In the genomic region with DNA sequence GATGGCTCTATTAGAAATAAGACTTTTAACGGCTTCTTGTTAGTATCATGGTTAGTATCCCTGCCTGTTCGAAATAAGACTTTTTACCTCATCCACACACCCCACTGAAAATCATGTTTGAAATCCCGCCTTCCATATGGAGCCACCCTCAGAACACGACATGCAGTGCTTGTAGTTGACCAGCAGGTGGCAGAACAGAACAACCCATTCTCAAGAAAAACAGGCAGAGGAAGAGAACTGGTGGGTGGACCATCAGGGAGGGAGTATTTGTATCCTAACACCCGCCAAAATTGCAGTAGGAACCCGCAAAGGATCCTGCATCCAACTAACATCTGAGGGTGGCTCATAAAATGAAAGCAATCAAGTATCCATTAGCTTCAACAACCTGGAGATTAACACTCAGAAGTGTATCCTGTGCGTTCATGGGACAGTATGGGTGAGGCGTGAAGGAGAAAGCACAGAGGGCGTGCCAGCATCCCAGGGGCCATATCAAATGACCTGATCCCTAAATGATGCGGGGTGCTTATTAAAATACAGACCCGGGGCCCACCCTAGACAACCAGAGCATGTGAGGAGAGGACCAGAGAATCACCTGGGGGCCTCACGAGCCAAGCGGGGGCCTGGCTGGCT, we compare ENCODE assay signal across 8 cellular contexts.
DNase-seq lines count a peak whose midpoint lies in the region; ATAC-seq and TF ChIP-seq lines count a peak whose summit lies in the region.

No MANE protein-coding gene starts in this region.

- H3K4me1 Mint-ChIP-seq in activated CD8-positive, alpha-beta memory T cell treated with anti-CD3 and anti-CD28 coated beads, Interleukin-2, amount 10 ng/mL, durations not matched to agents 7 days and 5 days: peaks cover 33% of the 10 kb centered on the region

- peak; percentile 30 for ATAC-seq in HG03469 (IDR thresholded peaks at IDR 0.05; ENCODE audit: unreplicated experiment)
- ATAC-seq in activated CD8-positive, alpha-beta memory T cell treated with anti-CD3 and anti-CD28 coated beads, Interleukin-2, amount 10 ng/mL, durations not matched to agents 7 days and 5 days: peak; percentile 25
- ATAC-seq in mucosa of descending colon: peak; percentile 64
- ATAC-seq in stimulated activated naive CD8-positive, alpha-beta T cell treated with anti-CD3 and anti-CD28 coated beads, Interleukin-15, Interleukin-2, amounts not matched to agents 100 U/mL and 50 U/mL, for 24 hours: no peak
- ATAC-seq in GM19452 (IDR thresholded peaks at IDR 0.05; ENCODE audit: unreplicated experiment): no peak

- H3K9me3 ChIP-seq in mucosa of descending colon: no peaks in the 10 kb centered on the region

- no peak overlapping the region for H3K4me3 Mint-ChIP-seq in activated CD8-positive, alpha-beta memory T cell treated with anti-CD3 and anti-CD28 coated beads, Interleukin-2, amount 10 ng/mL, durations not matched to agents 7 days and 5 days

- H3K27me3 Mint-ChIP-seq in activated CD8-positive, alpha-beta memory T cell treated with anti-CD3 and anti-CD28 coated beads, Interleukin-2, amount 10 ng/mL, durations not matched to agents 7 days and 5 days: peaks cover 5% of the 10 kb centered on the region

- CTCF ChIA-PET in activated CD8-positive, alpha-beta memory T cell treated with anti-CD3 and anti-CD28 coated beads, Interleukin-2, amount 10 ng/mL, durations not matched to agents 7 days and 5 days (lab: Charles Lee): interaction anchor here (0.7 to 4.1 kb wide), 17 partner anchors 13 to 473 kb away, joined by 3 to 41 read pairs (median 4); a partner anchor contains a TSS

- H3K4me1 ChIP-seq in mucosa of descending colon (ENCODE audit: low read depth): peaks cover 13% of the 10 kb centered on the region

- TF ChIP-seq CTCF in epithelial cell of esophagus (IDR thresholded peaks at IDR 0.05; ENCODE audit: insufficient read depth, low read depth, low read length, missing control alignments) (peak; percentile 97), mucosa of descending colon (IDR thresholded peaks at IDR 0.05) (peak; percentile 80)

- intact Hi-C loops in mucosa of descending colon (cut with DNase I, micrococcal nuclease): loop anchor here in 1 of 2 donors (10.0 kb wide), 2 partner anchors 164 to 176 kb away; no protein-coding TSS in a partner anchor

- H3K36me3 Mint-ChIP-seq in activated CD8-positive, alpha-beta memory T cell treated with anti-CD3 and anti-CD28 coated beads, Interleukin-2, amount 10 ng/mL, durations not matched to agents 7 days and 5 days: no peaks in the 10 kb centered on the region

- no peaks in the 10 kb centered on the region for H3K9me3 Mint-ChIP-seq in activated CD8-positive, alpha-beta memory T cell treated with anti-CD3 and anti-CD28 coated beads, Interleukin-2, amount 10 ng/mL, durations not matched to agents 7 days and 5 days (ENCODE audit: low read depth)

- DNase-seq in ELF-1 (ENCODE audit: low read depth, low spot score): peak; percentile 83
- peak; percentile 61 to 73 for DNase-seq in NOMO-1 (lab: John Stamatoyannopoulos, UW; ENCODE audit: unreplicated experiment in 2 of 2)
- DNase-seq in activated CD8-positive, alpha-beta memory T cell treated with anti-CD3 and anti-CD28 coated beads, Interleukin-2, amount 10 ng/mL, durations not matched to agents 7 days and 5 days: peak; percentile 60
- peak; percentile 78 for DNase-seq in epithelial cell of esophagus (ENCODE audit: low read depth)
- DNase-seq in mucosa of descending colon: peak in 1 of 3 donors; percentile 59
- DNase-seq in stimulated activated naive CD8-positive, alpha-beta T cell treated with anti-CD3 and anti-CD28 coated beads, Interleukin-15, Interleukin-2, amounts not matched to agents 100 U/mL and 50 U/mL, for 24 hours: peak; percentile 51

- peaks cover 6% of the 10 kb centered on the region for H3K36me3 ChIP-seq in mucosa of descending colon (ENCODE audit: low read depth)

- no peak overlapping the region for H3K27ac Mint-ChIP-seq in activated CD8-positive, alpha-beta memory T cell treated with anti-CD3 and anti-CD28 coated beads, Interleukin-2, amount 10 ng/mL, durations not matched to agents 7 days and 5 days

- H3K4me3 ChIP-seq in epithelial cell of esophagus (ENCODE audit: low read length) (no peak overlapping the region), mucosa of descending colon (no peak overlapping the region)

Comparison
In these comparisons a context has a peak if more than half of its experiments do, and no peak if none do; other contexts are left out.
1. ATAC-seq: peak in HG03469 (single experiment), activated CD8-positive, alpha-beta memory T cell treated with anti-CD3 and anti-CD28 coated beads, Interleukin-2, amount 10 ng/mL, durations not matched to agents 7 days and 5 days (single experiment) and mucosa of descending colon (single experiment); none in stimulated activated naive CD8-positive, alpha-beta T cell treated with anti-CD3 and anti-CD28 coated beads, Interleukin-15, Interleukin-2, amounts not matched to agents 100 U/mL and 50 U/mL, for 24 hours (single experiment) and GM19452 (single experiment).